In genomic region chr18:69308620-69309019, GRCh38 we compare ENCODE assay signal across 3 cellular contexts.
A peak's percentile ranks its signal among the peaks of the same experiment; 100 is the strongest.
TF ChIP-seq lines count a peak whose summit lies in the region.

No MANE protein-coding gene starts in this region.

TF ChIP-seq in HepG2, 621 proteins besides CTCF, POLR2A, EP300 and RAD21:
- TF ChIP-seq MAFK (conservative IDR thresholded peaks at IDR 0.05 in 1 of 2, IDR thresholded peaks at IDR 0.05 in 1 of 2; ENCODE audit: low read length in 2 of 2) (peak; percentile 95 to 98), MAFF (IDR thresholded peaks at IDR 0.05; ENCODE audit: low read depth, low read length) (peak; percentile 97), ZNF737 (CRISPR knock-in tag; IDR thresholded peaks at IDR 0.05; ENCODE audit: borderline replicate concordance) (no peak)

TF ChIP-seq in IMR-90, 13 proteins besides CTCF, POLR2A, EP300 and RAD21:
- TF ChIP-seq NFE2L2 (IDR thresholded peaks at IDR 0.05; ENCODE audit: low read depth, low read length): no peak
- peak; percentile 95 for TF ChIP-seq MAFK (IDR thresholded peaks at IDR 0.05; ENCODE audit: low read depth, low read length)
- TF ChIP-seq CHD1 (IDR thresholded peaks at IDR 0.05; ENCODE audit: low read depth, low read length): no peak
- TF ChIP-seq ELK1 (IDR thresholded peaks at IDR 0.05; ENCODE audit: borderline replicate concordance, low read depth, low read length): no peak
- no peak for TF ChIP-seq BHLHE40 (IDR thresholded peaks at IDR 0.05; ENCODE audit: low read depth, low read length)

TF ChIP-seq in H1, 55 proteins besides CTCF, POLR2A, EP300 and RAD21:
- peak; percentile 75; the same call in 1 of the 2 replicates for TF ChIP-seq MAFK (IDR thresholded peaks at IDR 0.05; ENCODE audit: low read depth, low read length)
- TF ChIP-seq CBX8 (IDR thresholded peaks at IDR 0.05; ENCODE audit: borderline replicate concordance, low read depth, low read length): no peak
